ENCODE assay signal across 8 cellular contexts in genomic region chr11:96342971-96343711, GRCh38. TPM values are rescaled to one million over a fixed set of nuclear protein-coding genes. Genes with fewer than 3 reads are reported as not detected.
DNase-seq lines count a peak whose midpoint lies in the region; ATAC-seq and TF ChIP-seq lines count a peak whose summit lies in the region.

Gene MAML2, minus strand, starts transcription at chr11:96343195. Its CDS starts 1,300 bp downstream, at chr11:96341895.

- no peaks in the 10 kb centered on the region for H3K27me3 Mint-ChIP-seq in naive B cell

- H3K9me3 ChIP-seq in Peyer's patch = no peaks in the 10 kb centered on the region

- peaks cover 36% of the 10 kb centered on the region for H3K4me1 ChIP-seq in KMS-11 (ENCODE audit: low read depth, poor library complexity, severe bottlenecking)
- H3K4me1 ChIP-seq in Peyer's patch = peaks cover 6 to 32% (median 14%) of the 10 kb centered on the region in 4 donors

- H3K9ac ChIP-seq in KMS-11 = no peak within 1 kb of the TSS; the same call in 1 of the 2 replicates

- H3K9me3 Mint-ChIP-seq in naive B cell = peaks cover 0 to 2% (median 0%) of the 10 kb centered on the region in 7 donors
- H3K9me3 Mint-ChIP-seq in stimulated activated effector memory CD8-positive, alpha-beta T cell treated with anti-CD3 and anti-CD28 coated beads, Interleukin-12 subunit alpha, Interleukin-12 subunit beta, amount 100 ng/mL, for 72 hours = no peaks in the 10 kb centered on the region

- peak within 1 kb of the TSS; percentile 78 for H3K4me2 ChIP-seq in KMS-11

- H4K20me1 ChIP-seq in KMS-11 (ENCODE audit: insufficient read depth) = no peaks in the 10 kb centered on the region

- DNase-seq in DMS53 treated with DMSO at 0.1 percent for 48 hours (lab: John Stamatoyannopoulos, UW; ENCODE audit: unreplicated experiment) (peak; percentile 96), Peyer's patch (peak; percentile 91 to 97 (median 93)), activated T-helper 1 cell treated with Interleukin-2 at 50 U/mL for 16 hours (ENCODE audit: low read depth) (peak; percentile 83), fibroblast of gingiva (ENCODE audit: low read depth) (peak; percentile 93), naive B cell (peak; percentile 85)
- peak; percentile 64 to 89 for DNase-seq in stimulated activated effector memory CD8-positive, alpha-beta T cell treated with anti-CD3 and anti-CD28 coated beads, Interleukin-12 subunit alpha, Interleukin-12 subunit beta, amount 100 ng/mL, for 72 hours (ENCODE audit: low spot score in 2 of 2)

- peak within 1 kb of the TSS; percentile 92 to 99 (median 98) for H3K4me3 Mint-ChIP-seq in naive B cell
- peak within 1 kb of the TSS; percentile 81 for H3K4me3 Mint-ChIP-seq in stimulated activated effector memory CD8-positive, alpha-beta T cell treated with anti-CD3 and anti-CD28 coated beads, Interleukin-12 subunit alpha, Interleukin-12 subunit beta, amount 100 ng/mL, for 72 hours

- no peaks in the 10 kb centered on the region for H3K36me3 ChIP-seq in KMS-11 (ENCODE audit: insufficient read depth)
- no peaks in the 10 kb centered on the region for H3K36me3 ChIP-seq in Peyer's patch

- ATAC-seq in GM21737 (IDR thresholded peaks at IDR 0.05; ENCODE audit: unreplicated experiment) (peak; percentile 79), naive B cell (ENCODE audit: low read depth in 2 of 2) (peak; percentile 83 to 84)
- ATAC-seq in stimulated activated effector memory CD8-positive, alpha-beta T cell treated with anti-CD3 and anti-CD28 coated beads, Interleukin-12 subunit alpha, Interleukin-12 subunit beta, amount 100 ng/mL, for 72 hours = peak; percentile 92

- no peaks in the 10 kb centered on the region for H3K79me2 ChIP-seq in KMS-11 (ENCODE audit: insufficient read depth, low read depth)

- peak; percentile 31 for TF ChIP-seq CTCF in KMS-11 (conservative IDR thresholded peaks at IDR 0.05; ENCODE audit: low read depth, low read length)
- TF ChIP-seq CTCF in Peyer's patch (IDR thresholded peaks at IDR 0.05) = peak; percentile 80 to 97 (median 94)

- H3K27ac Mint-ChIP-seq in naive B cell = peak within 1 kb of the TSS; percentile 19 to 94 (median 88)
- peak within 1 kb of the TSS; percentile 82 for H3K27ac Mint-ChIP-seq in stimulated activated effector memory CD8-positive, alpha-beta T cell treated with anti-CD3 and anti-CD28 coated beads, Interleukin-12 subunit alpha, Interleukin-12 subunit beta, amount 100 ng/mL, for 72 hours

- H3K4me3 ChIP-seq in KMS-11 (IDR thresholded peaks at IDR 0.05; ENCODE audit: insufficient read depth, low read depth, low read length) (no peak within 1 kb of the TSS), Peyer's patch (peak within 1 kb of the TSS; percentile 42 to 71 (median 60))

- H3K27ac ChIP-seq in KMS-11 = no peak within 1 kb of the TSS
- peak within 1 kb of the TSS; percentile 51 to 87 (median 85) for H3K27ac ChIP-seq in Peyer's patch

- H3K27me3 ChIP-seq in KMS-11 (ENCODE audit: insufficient read depth, low read depth) (no peaks in the 10 kb centered on the region), Peyer's patch (no peaks in the 10 kb centered on the region)

- TF ChIP-seq POLR2A in Peyer's patch (IDR thresholded peaks at IDR 0.05) = no peak

- H3K4me1 Mint-ChIP-seq in naive B cell = peaks cover 40 to 50% (median 44%) of the 10 kb centered on the region in 3 donors
- H3K4me1 Mint-ChIP-seq in stimulated activated effector memory CD8-positive, alpha-beta T cell treated with anti-CD3 and anti-CD28 coated beads, Interleukin-12 subunit alpha, Interleukin-12 subunit beta, amount 100 ng/mL, for 72 hours = peaks cover 46% of the 10 kb centered on the region

- no peaks in the 10 kb centered on the region for H3K36me3 Mint-ChIP-seq in naive B cell
- no peaks in the 10 kb centered on the region for H3K36me3 Mint-ChIP-seq in stimulated activated effector memory CD8-positive, alpha-beta T cell treated with anti-CD3 and anti-CD28 coated beads, Interleukin-12 subunit alpha, Interleukin-12 subunit beta, amount 100 ng/mL, for 72 hours

- peak within 1 kb of the TSS; percentile 88; the same call in 1 of the 2 replicates for H2AFZ ChIP-seq in KMS-11 (ENCODE audit: low read depth)

RNA-seq across cellular contexts. Expression of gene MAML2, which starts in this region (rescaled TPM):
- 10 to 100 TPM in 3 of 4 donors, 1 to 10 TPM in 1; 8.4 to 60.2 (median 22.7) TPM for total RNA-seq in Peyer's patch
- 1 to 10 TPM in 5 of 6 donors, under 1 TPM in 1; 0.06 to 9.0 (median 3.5) TPM for polyA plus RNA-seq in naive B cell (ENCODE audit: low read depth in 6 of 6)
